ENCODE assay signal across 2 cellular contexts in the genomic region with DNA sequence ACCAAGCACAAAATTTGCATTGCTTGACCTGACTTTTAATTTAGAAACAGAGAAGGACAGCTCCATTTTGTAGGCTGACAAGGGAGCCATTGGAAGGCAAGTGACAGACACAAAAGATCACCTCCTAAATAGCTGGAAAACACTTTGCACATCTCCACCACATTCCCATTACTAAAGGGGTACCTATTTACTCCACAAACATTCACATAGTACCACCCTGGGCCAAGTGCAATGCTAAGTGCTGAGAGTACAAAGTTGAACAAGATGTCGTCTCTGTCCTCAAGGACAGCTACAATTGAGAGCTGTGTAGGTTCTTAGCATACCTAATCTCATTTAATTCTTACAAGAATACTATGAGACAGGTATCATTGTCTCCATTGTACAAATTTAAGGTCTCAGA.
TF ChIP-seq lines count a peak whose summit lies in the region.

No MANE protein-coding gene starts in this region.

TF ChIP-seq in HepG2, 621 proteins besides CTCF, POLR2A, EP300 and RAD21 (continues in another document):
- TF ChIP-seq ZNF605 (CRISPR knock-in tag; IDR thresholded peaks at IDR 0.05), result no peak
- TF ChIP-seq RBM22 (optimal IDR thresholded peaks at IDR 0.05; ENCODE audit: low read length), result peak; percentile 91
- TF ChIP-seq, protein P1, sequence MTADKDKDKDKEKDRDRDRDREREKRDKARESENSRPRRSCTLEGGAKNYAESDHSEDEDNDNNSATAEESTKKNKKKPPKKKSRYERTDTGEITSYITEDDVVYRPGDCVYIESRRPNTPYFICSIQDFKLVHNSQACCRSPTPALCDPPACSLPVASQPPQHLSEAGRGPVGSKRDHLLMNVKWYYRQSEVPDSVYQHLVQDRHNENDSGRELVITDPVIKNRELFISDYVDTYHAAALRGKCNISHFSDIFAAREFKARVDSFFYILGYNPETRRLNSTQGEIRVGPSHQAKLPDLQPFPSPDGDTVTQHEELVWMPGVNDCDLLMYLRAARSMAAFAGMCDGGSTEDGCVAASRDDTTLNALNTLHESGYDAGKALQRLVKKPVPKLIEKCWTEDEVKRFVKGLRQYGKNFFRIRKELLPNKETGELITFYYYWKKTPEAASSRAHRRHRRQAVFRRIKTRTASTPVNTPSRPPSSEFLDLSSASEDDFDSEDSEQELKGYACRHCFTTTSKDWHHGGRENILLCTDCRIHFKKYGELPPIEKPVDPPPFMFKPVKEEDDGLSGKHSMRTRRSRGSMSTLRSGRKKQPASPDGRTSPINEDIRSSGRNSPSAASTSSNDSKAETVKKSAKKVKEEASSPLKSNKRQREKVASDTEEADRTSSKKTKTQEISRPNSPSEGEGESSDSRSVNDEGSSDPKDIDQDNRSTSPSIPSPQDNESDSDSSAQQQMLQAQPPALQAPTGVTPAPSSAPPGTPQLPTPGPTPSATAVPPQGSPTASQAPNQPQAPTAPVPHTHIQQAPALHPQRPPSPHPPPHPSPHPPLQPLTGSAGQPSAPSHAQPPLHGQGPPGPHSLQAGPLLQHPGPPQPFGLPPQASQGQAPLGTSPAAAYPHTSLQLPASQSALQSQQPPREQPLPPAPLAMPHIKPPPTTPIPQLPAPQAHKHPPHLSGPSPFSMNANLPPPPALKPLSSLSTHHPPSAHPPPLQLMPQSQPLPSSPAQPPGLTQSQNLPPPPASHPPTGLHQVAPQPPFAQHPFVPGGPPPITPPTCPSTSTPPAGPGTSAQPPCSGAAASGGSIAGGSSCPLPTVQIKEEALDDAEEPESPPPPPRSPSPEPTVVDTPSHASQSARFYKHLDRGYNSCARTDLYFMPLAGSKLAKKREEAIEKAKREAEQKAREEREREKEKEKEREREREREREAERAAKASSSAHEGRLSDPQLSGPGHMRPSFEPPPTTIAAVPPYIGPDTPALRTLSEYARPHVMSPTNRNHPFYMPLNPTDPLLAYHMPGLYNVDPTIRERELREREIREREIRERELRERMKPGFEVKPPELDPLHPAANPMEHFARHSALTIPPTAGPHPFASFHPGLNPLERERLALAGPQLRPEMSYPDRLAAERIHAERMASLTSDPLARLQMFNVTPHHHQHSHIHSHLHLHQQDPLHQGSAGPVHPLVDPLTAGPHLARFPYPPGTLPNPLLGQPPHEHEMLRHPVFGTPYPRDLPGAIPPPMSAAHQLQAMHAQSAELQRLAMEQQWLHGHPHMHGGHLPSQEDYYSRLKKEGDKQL (CRISPR knock-in tag; IDR thresholded peaks at IDR 0.05; ENCODE audit: low read depth), result no peak
- TF ChIP-seq, protein P2, sequence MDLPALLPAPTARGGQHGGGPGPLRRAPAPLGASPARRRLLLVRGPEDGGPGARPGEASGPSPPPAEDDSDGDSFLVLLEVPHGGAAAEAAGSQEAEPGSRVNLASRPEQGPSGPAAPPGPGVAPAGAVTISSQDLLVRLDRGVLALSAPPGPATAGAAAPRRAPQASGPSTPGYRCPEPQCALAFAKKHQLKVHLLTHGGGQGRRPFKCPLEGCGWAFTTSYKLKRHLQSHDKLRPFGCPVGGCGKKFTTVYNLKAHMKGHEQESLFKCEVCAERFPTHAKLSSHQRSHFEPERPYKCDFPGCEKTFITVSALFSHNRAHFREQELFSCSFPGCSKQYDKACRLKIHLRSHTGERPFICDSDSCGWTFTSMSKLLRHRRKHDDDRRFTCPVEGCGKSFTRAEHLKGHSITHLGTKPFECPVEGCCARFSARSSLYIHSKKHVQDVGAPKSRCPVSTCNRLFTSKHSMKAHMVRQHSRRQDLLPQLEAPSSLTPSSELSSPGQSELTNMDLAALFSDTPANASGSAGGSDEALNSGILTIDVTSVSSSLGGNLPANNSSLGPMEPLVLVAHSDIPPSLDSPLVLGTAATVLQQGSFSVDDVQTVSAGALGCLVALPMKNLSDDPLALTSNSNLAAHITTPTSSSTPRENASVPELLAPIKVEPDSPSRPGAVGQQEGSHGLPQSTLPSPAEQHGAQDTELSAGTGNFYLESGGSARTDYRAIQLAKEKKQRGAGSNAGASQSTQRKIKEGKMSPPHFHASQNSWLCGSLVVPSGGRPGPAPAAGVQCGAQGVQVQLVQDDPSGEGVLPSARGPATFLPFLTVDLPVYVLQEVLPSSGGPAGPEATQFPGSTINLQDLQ (CRISPR knock-in tag; IDR thresholded peaks at IDR 0.05), result no peak
- no peak for TF ChIP-seq ZFP41 (CRISPR knock-in tag; IDR thresholded peaks at IDR 0.05; ENCODE audit: borderline replicate concordance)
- TF ChIP-seq TARDBP (CRISPR knock-in tag; IDR thresholded peaks at IDR 0.05), result no peak
- TF ChIP-seq, protein P3, sequence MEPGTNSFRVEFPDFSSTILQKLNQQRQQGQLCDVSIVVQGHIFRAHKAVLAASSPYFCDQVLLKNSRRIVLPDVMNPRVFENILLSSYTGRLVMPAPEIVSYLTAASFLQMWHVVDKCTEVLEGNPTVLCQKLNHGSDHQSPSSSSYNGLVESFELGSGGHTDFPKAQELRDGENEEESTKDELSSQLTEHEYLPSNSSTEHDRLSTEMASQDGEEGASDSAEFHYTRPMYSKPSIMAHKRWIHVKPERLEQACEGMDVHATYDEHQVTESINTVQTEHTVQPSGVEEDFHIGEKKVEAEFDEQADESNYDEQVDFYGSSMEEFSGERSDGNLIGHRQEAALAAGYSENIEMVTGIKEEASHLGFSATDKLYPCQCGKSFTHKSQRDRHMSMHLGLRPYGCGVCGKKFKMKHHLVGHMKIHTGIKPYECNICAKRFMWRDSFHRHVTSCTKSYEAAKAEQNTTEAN (CRISPR knock-in tag; conservative IDR thresholded peaks at IDR 0.05), result no peak
- TF ChIP-seq, protein P4, sequence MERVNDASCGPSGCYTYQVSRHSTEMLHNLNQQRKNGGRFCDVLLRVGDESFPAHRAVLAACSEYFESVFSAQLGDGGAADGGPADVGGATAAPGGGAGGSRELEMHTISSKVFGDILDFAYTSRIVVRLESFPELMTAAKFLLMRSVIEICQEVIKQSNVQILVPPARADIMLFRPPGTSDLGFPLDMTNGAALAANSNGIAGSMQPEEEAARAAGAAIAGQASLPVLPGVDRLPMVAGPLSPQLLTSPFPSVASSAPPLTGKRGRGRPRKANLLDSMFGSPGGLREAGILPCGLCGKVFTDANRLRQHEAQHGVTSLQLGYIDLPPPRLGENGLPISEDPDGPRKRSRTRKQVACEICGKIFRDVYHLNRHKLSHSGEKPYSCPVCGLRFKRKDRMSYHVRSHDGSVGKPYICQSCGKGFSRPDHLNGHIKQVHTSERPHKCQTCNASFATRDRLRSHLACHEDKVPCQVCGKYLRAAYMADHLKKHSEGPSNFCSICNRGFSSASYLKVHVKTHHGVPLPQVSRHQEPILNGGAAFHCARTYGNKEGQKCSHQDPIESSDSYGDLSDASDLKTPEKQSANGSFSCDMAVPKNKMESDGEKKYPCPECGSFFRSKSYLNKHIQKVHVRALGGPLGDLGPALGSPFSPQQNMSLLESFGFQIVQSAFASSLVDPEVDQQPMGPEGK (CRISPR knock-in tag; IDR thresholded peaks at IDR 0.05), result no peak
- no peak for TF ChIP-seq ZMYM2 (CRISPR knock-in tag; IDR thresholded peaks at IDR 0.05)
- TF ChIP-seq, protein P5, sequence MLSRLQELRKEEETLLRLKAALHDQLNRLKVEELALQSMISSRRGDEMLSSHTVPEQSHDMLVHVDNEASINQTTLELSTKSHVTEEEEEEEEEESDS (CRISPR knock-in tag; IDR thresholded peaks at IDR 0.05; ENCODE audit: borderline replicate concordance), result no peak

TF ChIP-seq in H1, 55 proteins besides CTCF, POLR2A, EP300 and RAD21:
- no peak for TF ChIP-seq CHD2 (IDR thresholded peaks at IDR 0.05; ENCODE audit: low read length)
- no peak for TF ChIP-seq GABPA (IDR thresholded peaks at IDR 0.05; ENCODE audit: borderline replicate concordance, insufficient read depth, low read length)
- TF ChIP-seq CHD1 (IDR thresholded peaks at IDR 0.05; ENCODE audit: low read depth, low read length), result no peak
- TF ChIP-seq NANOG (IDR thresholded peaks at IDR 0.05; ENCODE audit: insufficient read depth, low read depth, low read length, poor library complexity, severe bottlenecking), result no peak
- TF ChIP-seq POU5F1 (IDR thresholded peaks at IDR 0.05; ENCODE audit: low read depth, low read length), result no peak
- TF ChIP-seq, protein P6, sequence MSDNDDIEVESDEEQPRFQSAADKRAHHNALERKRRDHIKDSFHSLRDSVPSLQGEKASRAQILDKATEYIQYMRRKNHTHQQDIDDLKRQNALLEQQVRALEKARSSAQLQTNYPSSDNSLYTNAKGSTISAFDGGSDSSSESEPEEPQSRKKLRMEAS (IDR thresholded peaks at IDR 0.05), result no peak
- TF ChIP-seq SUZ12 (IDR thresholded peaks at IDR 0.05; ENCODE audit: low read length), result no peak
- TF ChIP-seq PHF8 (conservative IDR thresholded peaks at IDR 0.05; ENCODE audit: low read depth, low read length), result no peak
- no peak for TF ChIP-seq CBX8 (IDR thresholded peaks at IDR 0.05; ENCODE audit: borderline replicate concordance, low read depth, low read length)
- no peak for TF ChIP-seq SP1 (IDR thresholded peaks at IDR 0.05; ENCODE audit: low read depth, low read length)
- TF ChIP-seq SIRT6 (IDR thresholded peaks at IDR 0.05; ENCODE audit: low read length), result no peak
- TF ChIP-seq, protein P7, sequence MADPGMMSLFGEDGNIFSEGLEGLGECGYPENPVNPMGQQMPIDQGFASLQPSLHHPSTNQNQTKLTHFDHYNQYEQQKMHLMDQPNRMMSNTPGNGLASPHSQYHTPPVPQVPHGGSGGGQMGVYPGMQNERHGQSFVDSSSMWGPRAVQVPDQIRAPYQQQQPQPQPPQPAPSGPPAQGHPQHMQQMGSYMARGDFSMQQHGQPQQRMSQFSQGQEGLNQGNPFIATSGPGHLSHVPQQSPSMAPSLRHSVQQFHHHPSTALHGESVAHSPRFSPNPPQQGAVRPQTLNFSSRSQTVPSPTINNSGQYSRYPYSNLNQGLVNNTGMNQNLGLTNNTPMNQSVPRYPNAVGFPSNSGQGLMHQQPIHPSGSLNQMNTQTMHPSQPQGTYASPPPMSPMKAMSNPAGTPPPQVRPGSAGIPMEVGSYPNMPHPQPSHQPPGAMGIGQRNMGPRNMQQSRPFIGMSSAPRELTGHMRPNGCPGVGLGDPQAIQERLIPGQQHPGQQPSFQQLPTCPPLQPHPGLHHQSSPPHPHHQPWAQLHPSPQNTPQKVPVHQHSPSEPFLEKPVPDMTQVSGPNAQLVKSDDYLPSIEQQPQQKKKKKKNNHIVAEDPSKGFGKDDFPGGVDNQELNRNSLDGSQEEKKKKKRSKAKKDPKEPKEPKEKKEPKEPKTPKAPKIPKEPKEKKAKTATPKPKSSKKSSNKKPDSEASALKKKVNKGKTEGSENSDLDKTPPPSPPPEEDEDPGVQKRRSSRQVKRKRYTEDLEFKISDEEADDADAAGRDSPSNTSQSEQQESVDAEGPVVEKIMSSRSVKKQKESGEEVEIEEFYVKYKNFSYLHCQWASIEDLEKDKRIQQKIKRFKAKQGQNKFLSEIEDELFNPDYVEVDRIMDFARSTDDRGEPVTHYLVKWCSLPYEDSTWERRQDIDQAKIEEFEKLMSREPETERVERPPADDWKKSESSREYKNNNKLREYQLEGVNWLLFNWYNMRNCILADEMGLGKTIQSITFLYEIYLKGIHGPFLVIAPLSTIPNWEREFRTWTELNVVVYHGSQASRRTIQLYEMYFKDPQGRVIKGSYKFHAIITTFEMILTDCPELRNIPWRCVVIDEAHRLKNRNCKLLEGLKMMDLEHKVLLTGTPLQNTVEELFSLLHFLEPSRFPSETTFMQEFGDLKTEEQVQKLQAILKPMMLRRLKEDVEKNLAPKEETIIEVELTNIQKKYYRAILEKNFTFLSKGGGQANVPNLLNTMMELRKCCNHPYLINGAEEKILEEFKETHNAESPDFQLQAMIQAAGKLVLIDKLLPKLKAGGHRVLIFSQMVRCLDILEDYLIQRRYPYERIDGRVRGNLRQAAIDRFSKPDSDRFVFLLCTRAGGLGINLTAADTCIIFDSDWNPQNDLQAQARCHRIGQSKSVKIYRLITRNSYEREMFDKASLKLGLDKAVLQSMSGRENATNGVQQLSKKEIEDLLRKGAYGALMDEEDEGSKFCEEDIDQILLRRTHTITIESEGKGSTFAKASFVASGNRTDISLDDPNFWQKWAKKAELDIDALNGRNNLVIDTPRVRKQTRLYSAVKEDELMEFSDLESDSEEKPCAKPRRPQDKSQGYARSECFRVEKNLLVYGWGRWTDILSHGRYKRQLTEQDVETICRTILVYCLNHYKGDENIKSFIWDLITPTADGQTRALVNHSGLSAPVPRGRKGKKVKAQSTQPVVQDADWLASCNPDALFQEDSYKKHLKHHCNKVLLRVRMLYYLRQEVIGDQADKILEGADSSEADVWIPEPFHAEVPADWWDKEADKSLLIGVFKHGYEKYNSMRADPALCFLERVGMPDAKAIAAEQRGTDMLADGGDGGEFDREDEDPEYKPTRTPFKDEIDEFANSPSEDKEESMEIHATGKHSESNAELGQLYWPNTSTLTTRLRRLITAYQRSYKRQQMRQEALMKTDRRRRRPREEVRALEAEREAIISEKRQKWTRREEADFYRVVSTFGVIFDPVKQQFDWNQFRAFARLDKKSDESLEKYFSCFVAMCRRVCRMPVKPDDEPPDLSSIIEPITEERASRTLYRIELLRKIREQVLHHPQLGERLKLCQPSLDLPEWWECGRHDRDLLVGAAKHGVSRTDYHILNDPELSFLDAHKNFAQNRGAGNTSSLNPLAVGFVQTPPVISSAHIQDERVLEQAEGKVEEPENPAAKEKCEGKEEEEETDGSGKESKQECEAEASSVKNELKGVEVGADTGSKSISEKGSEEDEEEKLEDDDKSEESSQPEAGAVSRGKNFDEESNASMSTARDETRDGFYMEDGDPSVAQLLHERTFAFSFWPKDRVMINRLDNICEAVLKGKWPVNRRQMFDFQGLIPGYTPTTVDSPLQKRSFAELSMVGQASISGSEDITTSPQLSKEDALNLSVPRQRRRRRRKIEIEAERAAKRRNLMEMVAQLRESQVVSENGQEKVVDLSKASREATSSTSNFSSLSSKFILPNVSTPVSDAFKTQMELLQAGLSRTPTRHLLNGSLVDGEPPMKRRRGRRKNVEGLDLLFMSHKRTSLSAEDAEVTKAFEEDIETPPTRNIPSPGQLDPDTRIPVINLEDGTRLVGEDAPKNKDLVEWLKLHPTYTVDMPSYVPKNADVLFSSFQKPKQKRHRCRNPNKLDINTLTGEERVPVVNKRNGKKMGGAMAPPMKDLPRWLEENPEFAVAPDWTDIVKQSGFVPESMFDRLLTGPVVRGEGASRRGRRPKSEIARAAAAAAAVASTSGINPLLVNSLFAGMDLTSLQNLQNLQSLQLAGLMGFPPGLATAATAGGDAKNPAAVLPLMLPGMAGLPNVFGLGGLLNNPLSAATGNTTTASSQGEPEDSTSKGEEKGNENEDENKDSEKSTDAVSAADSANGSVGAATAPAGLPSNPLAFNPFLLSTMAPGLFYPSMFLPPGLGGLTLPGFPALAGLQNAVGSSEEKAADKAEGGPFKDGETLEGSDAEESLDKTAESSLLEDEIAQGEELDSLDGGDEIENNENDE (IDR thresholded peaks at IDR 0.05; ENCODE audit: insufficient replicate concordance, low read length), result no peak
- TF ChIP-seq SP2 (IDR thresholded peaks at IDR 0.05; ENCODE audit: low read length), result no peak
- no peak for TF ChIP-seq ASH2L (IDR thresholded peaks at IDR 0.05; ENCODE audit: low read length)
- no peak for TF ChIP-seq KDM1A (IDR thresholded peaks at IDR 0.05; ENCODE audit: borderline replicate concordance, low read length)
- no peak for TF ChIP-seq SIX5 (IDR thresholded peaks at IDR 0.05; ENCODE audit: low read depth, low read length)
- no peak for TF ChIP-seq EZH2 (IDR thresholded peaks at IDR 0.05; ENCODE audit: low read depth, low read length, severe bottlenecking)
